In genomic region chr13:46728777-46729176, GRCh38 we compare ENCODE assay signal across 10 cellular contexts.
DNase-seq lines count a peak whose midpoint lies in the region; ATAC-seq and TF ChIP-seq lines count a peak whose summit lies in the region.
"Had no signal": no experiment of that assay in that cellular context is flagged by ENCODE, and none has a peak within 500 bp of the region (broad histone marks: within the 10 kb centered on the region; RNA-seq: fewer than 3 reads in every experiment).

No MANE protein-coding gene starts in this region.

- H3K4me3 ChIP-seq in IMR-90 (ENCODE audit: insufficient read depth, low read depth, low read length) = no peak overlapping the region
- no peak overlapping the region for H3K4me3 ChIP-seq in osteoblast (ENCODE audit: insufficient read depth, low read length)

- ATAC-seq in IMR-90 (ENCODE audit: low read depth) (no peak), HG02610 (IDR thresholded peaks at IDR 0.05; ENCODE audit: unreplicated experiment) (no peak)
- ATAC-seq in activated naive CD8-positive, alpha-beta T cell treated with anti-CD3 and anti-CD28 coated beads, Interleukin-2, amount 50 U/mL, for 24 hours = peak; percentile 71

- H3K27me3 ChIP-seq in IMR-90 (ENCODE audit: control insufficient read depth, insufficient read depth, low read length) (no peaks in the 10 kb centered on the region), osteoblast (ENCODE audit: insufficient read depth, low read length) (no peaks in the 10 kb centered on the region)

- H4K5ac ChIP-seq in IMR-90 (ENCODE audit: low read depth, low read length) = no peak overlapping the region

- peaks cover 49% of the 10 kb centered on the region for H3K36me3 Mint-ChIP-seq in activated CD4-positive, alpha-beta T cell treated with anti-CD3 and anti-CD28 coated beads, Interleukin-2, amount 10 ng/mL, durations not matched to agents 24 days and 14 days (ENCODE audit: low read depth)
- H3K36me3 Mint-ChIP-seq in activated naive CD8-positive, alpha-beta T cell treated with anti-CD3 and anti-CD28 coated beads, Interleukin-2, amount 50 U/mL, for 24 hours (ENCODE audit: low read depth) = peaks cover 47% of the 10 kb centered on the region

- H4K8ac ChIP-seq in IMR-90 (ENCODE audit: low read depth in 2 of 2, low read length in 2 of 2) = no peak overlapping the region

- BruUV-seq in IMR-90 (replicated peaks; lab: Mats Ljungman, UMichigan) = no TSS peak

- 100% methylated on average over 3 of the region's 7 CpGs; no CpG with 5 or more reads in 1 of the 2 experiments for WGBS in IMR-90 (ENCODE audit: extremely low coverage in 2 of 2, insufficient read length in 1 of 2), 2 experiments

- H2BK20ac ChIP-seq in IMR-90 (ENCODE audit: low read depth, low read length) = no peak overlapping the region

- H2AFZ ChIP-seq in IMR-90 (replicated peaks; ENCODE audit: low read length, poor library complexity) = no peak overlapping the region
- no peak overlapping the region for H2AFZ ChIP-seq in osteoblast (ENCODE audit: low read length)

- no peak for TF ChIP-seq RAD21 in IMR-90 (IDR thresholded peaks at IDR 0.05; ENCODE audit: low read length)

- no peak overlapping the region for H3K14ac ChIP-seq in IMR-90 (replicated peaks; ENCODE audit: low read depth, low read length)

- no peak overlapping the region for H2AK5ac ChIP-seq in IMR-90 (ENCODE audit: low read depth, low read length)

- H3K18ac ChIP-seq in IMR-90 (ENCODE audit: low read depth, low read length) = no peak overlapping the region

- H2BK5ac ChIP-seq in IMR-90 (ENCODE audit: low read depth, low read length, poor library complexity, severe bottlenecking) = no peak overlapping the region

- no peak overlapping the region for H3K27ac Mint-ChIP-seq in activated CD4-positive, alpha-beta T cell treated with anti-CD3 and anti-CD28 coated beads, Interleukin-2, amount 10 ng/mL, durations not matched to agents 24 days and 14 days
- peak overlapping the region; percentile 81 for H3K27ac Mint-ChIP-seq in activated naive CD8-positive, alpha-beta T cell treated with anti-CD3 and anti-CD28 coated beads, Interleukin-2, amount 50 U/mL, for 24 hours

- peak; percentile 64 for DNase-seq in activated CD4-positive, alpha-beta T cell treated with anti-CD3 and anti-CD28 coated beads, Interleukin-2, amount 10 ng/mL, durations not matched to agents 24 days and 14 days
- DNase-seq in activated CD4-positive, alpha-beta T cell treated with anti-CD3 and anti-CD28 coated beads, Interleukin-2, amount 50 U/mL, for 1 hour = no peak
- DNase-seq in IMR-90 (no peak), osteoblast (ENCODE audit: insufficient read length, low spot score, missing footprints) (peak; percentile 17), cortex of kidney (lab: John Stamatoyannopoulos, UW) (no peak), NCI-H2171 treated with DMSO at 0.1 percent for 48 hours (lab: John Stamatoyannopoulos, UW) (no peak)
- DNase-seq in activated naive CD8-positive, alpha-beta T cell treated with anti-CD3 and anti-CD28 coated beads, Interleukin-2, amount 50 U/mL, for 24 hours = peak; percentile 54
- DNase-seq: MM.1S had no signal

- H3K4me2 ChIP-seq in IMR-90 (ENCODE audit: low read depth, low read length) (no peak overlapping the region), osteoblast (ENCODE audit: insufficient read depth, low read length) (no peak overlapping the region)

- 0 out of 2 replicates have a peak, but pooled peaks have one; percentile 6 for TF ChIP-seq CTCF in IMR-90 (conservative IDR thresholded peaks at IDR 0.05; ENCODE audit: low read depth, low read length)
- TF ChIP-seq CTCF in osteoblast (IDR thresholded peaks at IDR 0.05; ENCODE audit: extremely low read depth, low read depth, low read length) = peak; percentile 43

- no peak for TF ChIP-seq POLR2A in IMR-90 (IDR thresholded peaks at IDR 0.05; ENCODE audit: low read depth, low read length)

- H4K20me1 ChIP-seq in IMR-90 (ENCODE audit: insufficient read depth, low read length) (no peaks in the 10 kb centered on the region), osteoblast (ENCODE audit: insufficient read depth, low read length) (no peaks in the 10 kb centered on the region)

- H2AK9ac ChIP-seq in IMR-90 (replicated peaks; ENCODE audit: low read depth, low read length, poor library complexity) = no peak overlapping the region

- in situ Hi-C loops in IMR-90 (cut with MboI; ENCODE audit: low sequenced_read_pairs) = loop anchor here (10.0 kb wide), 1 partner anchor 234 kb away; no protein-coding TSS in a partner anchor

- H2BK120ac ChIP-seq in IMR-90 (ENCODE audit: low read depth, low read length) = no peak overlapping the region

- H2BK15ac ChIP-seq in IMR-90 (ENCODE audit: low read depth, low read length) = no peak overlapping the region

- H3K9me3 ChIP-seq in IMR-90 (ENCODE audit: control insufficient read depth, insufficient read depth, low read length) = no peaks in the 10 kb centered on the region
- H3K9me3 ChIP-seq in osteoblast (ENCODE audit: low read depth, low read length) = no peaks in the 10 kb centered on the region
- H3K9me3 ChIP-seq: Caco-2 had no signal

- CTCF ChIA-PET in IMR-90 (lab: Yijun Ruan, JAX) = no interaction called here

- H3K9me3 Mint-ChIP-seq in activated CD4-positive, alpha-beta T cell treated with anti-CD3 and anti-CD28 coated beads, Interleukin-2, amount 10 ng/mL, durations not matched to agents 24 days and 14 days = no peaks in the 10 kb centered on the region
- no peaks in the 10 kb centered on the region for H3K9me3 Mint-ChIP-seq in activated naive CD8-positive, alpha-beta T cell treated with anti-CD3 and anti-CD28 coated beads, Interleukin-2, amount 50 U/mL, for 24 hours

- peaks cover 11% of the 10 kb centered on the region for H3K4me1 Mint-ChIP-seq in activated CD4-positive, alpha-beta T cell treated with anti-CD3 and anti-CD28 coated beads, Interleukin-2, amount 10 ng/mL, durations not matched to agents 24 days and 14 days
- H3K4me1 Mint-ChIP-seq in activated naive CD8-positive, alpha-beta T cell treated with anti-CD3 and anti-CD28 coated beads, Interleukin-2, amount 50 U/mL, for 24 hours = peaks cover 8% of the 10 kb centered on the region

- dilution Hi-C loops in IMR-90 (cut with HindIII; ENCODE audit: low sequenced_read_pairs, unreplicated experiment) = no loop called here

- no peaks in the 10 kb centered on the region for H3K4me1 ChIP-seq in IMR-90 (ENCODE audit: control insufficient read depth, insufficient read depth, low read length)
- H3K4me1 ChIP-seq in osteoblast (ENCODE audit: insufficient read depth, low read length) = no peaks in the 10 kb centered on the region

- H3K9me1 ChIP-seq in IMR-90 (ENCODE audit: insufficient read depth, low read length) = peaks cover 2% of the 10 kb centered on the region; the same call in 1 of the 2 replicates

- no peak overlapping the region for H3K4me3 Mint-ChIP-seq in activated CD4-positive, alpha-beta T cell treated with anti-CD3 and anti-CD28 coated beads, Interleukin-2, amount 10 ng/mL, durations not matched to agents 24 days and 14 days
- H3K4me3 Mint-ChIP-seq in activated naive CD8-positive, alpha-beta T cell treated with anti-CD3 and anti-CD28 coated beads, Interleukin-2, amount 50 U/mL, for 24 hours = no peak overlapping the region

- no peak overlapping the region for H3K56ac ChIP-seq in IMR-90 (ENCODE audit: extremely low read depth, insufficient read depth, low read length)

- H3K27ac ChIP-seq in IMR-90 (ENCODE audit: insufficient read depth, low read length) (no peak overlapping the region), osteoblast (ENCODE audit: low read depth, low read length) (no peak overlapping the region)

- peaks cover 30% of the 10 kb centered on the region for H3K36me3 ChIP-seq in IMR-90 (ENCODE audit: control insufficient read depth, insufficient read depth, low read length)
- H3K36me3 ChIP-seq in osteoblast (ENCODE audit: insufficient read depth, low read length) = peaks cover 22% of the 10 kb centered on the region

- H3K23ac ChIP-seq in IMR-90 (ENCODE audit: low read depth, low read length) = no peak overlapping the region

- no peaks in the 10 kb centered on the region for H3K79me1 ChIP-seq in IMR-90 (ENCODE audit: low read depth in 1 of 2, low read length in 2 of 2)

- H4K91ac ChIP-seq in IMR-90 (ENCODE audit: insufficient read depth, low read depth, low read length) = no peak overlapping the region

- H3K4ac ChIP-seq in IMR-90 (ENCODE audit: low read depth, low read length) = no peak overlapping the region

- no peaks in the 10 kb centered on the region for H3K79me2 ChIP-seq in osteoblast (ENCODE audit: insufficient read depth, low read length)

- intact Hi-C loops in activated CD4-positive, alpha-beta T cell treated with anti-CD3 and anti-CD28 coated beads, Interleukin-2, amount 10 ng/mL, durations not matched to agents 24 days and 14 days (cut with micrococcal nuclease) = no loop called here
- intact Hi-C loops in IMR-90 (cut with micrococcal nuclease) = no loop called here

- no peaks in the 10 kb centered on the region for H3K27me3 Mint-ChIP-seq in activated CD4-positive, alpha-beta T cell treated with anti-CD3 and anti-CD28 coated beads, Interleukin-2, amount 10 ng/mL, durations not matched to agents 24 days and 14 days
- no peaks in the 10 kb centered on the region for H3K27me3 Mint-ChIP-seq in activated naive CD8-positive, alpha-beta T cell treated with anti-CD3 and anti-CD28 coated beads, Interleukin-2, amount 50 U/mL, for 24 hours

- POLR2A ChIA-PET in IMR-90 (lab: Charles Lee; ENCODE audit: unreplicated experiment) = no interaction called here

- H3K9ac ChIP-seq in IMR-90 (ENCODE audit: low read depth, low read length) = no peak overlapping the region

TF ChIP-seq in IMR-90, 13 proteins besides CTCF, POLR2A, EP300 and RAD21:
- no peak for TF ChIP-seq SMC3 (IDR thresholded peaks at IDR 0.05; ENCODE audit: low read depth, low read length)
- no peak for TF ChIP-seq RFX5 (IDR thresholded peaks at IDR 0.05; ENCODE audit: low read depth, low read length)
- TF ChIP-seq BHLHE40 (IDR thresholded peaks at IDR 0.05; ENCODE audit: low read depth, low read length) = no peak
- TF ChIP-seq MAFK (IDR thresholded peaks at IDR 0.05; ENCODE audit: low read depth, low read length) = no peak
- no peak for TF ChIP-seq MXI1 (IDR thresholded peaks at IDR 0.05; ENCODE audit: borderline replicate concordance, low read depth, low read length)
- TF ChIP-seq CHD1 (IDR thresholded peaks at IDR 0.05; ENCODE audit: low read depth, low read length) = no peak
- no peak for TF ChIP-seq FOS (IDR thresholded peaks at IDR 0.05; ENCODE audit: low read depth, low read length)
- TF ChIP-seq CEBPB (IDR thresholded peaks at IDR 0.05; ENCODE audit: low read depth, low read length) = no peak
TF ChIP-seq in IMR-90: peak in this region for 0.

Comparison
In these comparisons a context has a peak if more than half of its experiments do, and no peak if none do; other contexts are left out.
1. DNase-seq: peak in activated CD4-positive, alpha-beta T cell treated with anti-CD3 and anti-CD28 coated beads, Interleukin-2, amount 10 ng/mL, durations not matched to agents 24 days and 14 days (single experiment), activated naive CD8-positive, alpha-beta T cell treated with anti-CD3 and anti-CD28 coated beads, Interleukin-2, amount 50 U/mL, for 24 hours (single experiment) and osteoblast (single experiment); none in activated CD4-positive, alpha-beta T cell treated with anti-CD3 and anti-CD28 coated beads, Interleukin-2, amount 50 U/mL, for 1 hour (single experiment), IMR-90 (single experiment), cortex of kidney (single experiment) and NCI-H2171 treated with DMSO at 0.1 percent for 48 hours (single experiment).